Comparison of ENCODE assay signal across 12 cellular contexts in the genomic region with DNA sequence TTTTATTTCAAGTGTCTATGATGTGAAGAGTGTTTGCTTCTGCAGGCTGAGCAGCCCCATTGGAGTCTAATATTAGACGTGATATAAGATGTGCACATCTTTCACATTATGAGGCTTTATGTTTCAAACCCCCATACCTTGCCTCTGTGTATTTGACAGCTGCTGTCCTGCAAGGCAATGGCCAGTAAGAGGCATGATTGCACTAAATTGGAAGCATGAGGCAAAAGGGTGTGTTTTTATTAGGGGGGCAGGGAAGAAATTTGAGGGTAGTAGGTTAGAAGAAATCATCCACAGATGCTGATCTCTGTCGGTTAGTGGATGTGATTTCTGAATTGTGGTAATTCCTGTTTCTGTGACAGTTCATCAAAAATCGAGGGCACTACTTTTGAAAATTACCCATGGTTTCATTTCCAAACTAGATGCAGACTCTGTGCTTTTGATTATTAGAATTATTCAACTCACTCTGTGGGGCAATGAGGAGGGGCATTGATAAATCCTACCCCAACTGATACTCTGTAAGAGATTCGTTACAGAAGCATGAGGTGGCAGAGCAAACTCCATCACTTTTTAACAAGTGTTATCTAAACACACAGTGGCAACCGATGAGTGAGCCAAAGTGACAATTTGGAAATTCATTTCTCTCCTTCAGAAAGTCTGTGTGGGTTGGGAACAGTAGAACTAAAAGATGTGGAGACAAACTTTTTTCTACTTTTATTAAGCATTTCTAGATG.
A peak's percentile ranks its signal among the peaks of the same experiment; 100 is the strongest.
DNase-seq lines count a peak whose midpoint lies in the region; ATAC-seq and FAIRE-seq lines count a peak whose summit lies in the region.
"Had no signal": no experiment of that assay in that cellular context is flagged by ENCODE, and none has a peak within 500 bp of the region (broad histone marks: within the 10 kb centered on the region; RNA-seq: fewer than 3 reads in every experiment).

No MANE protein-coding gene starts in this region.

- ATAC-seq in right cardiac atrium: no peak
- no peak for ATAC-seq in left ventricle myocardium superior
- ATAC-seq in HG03159 (IDR thresholded peaks at IDR 0.05; ENCODE audit: unreplicated experiment): no peak
- ATAC-seq in HG03342 (IDR thresholded peaks at IDR 0.05; ENCODE audit: unreplicated experiment): no peak
- no peak for ATAC-seq in HG03520 (IDR thresholded peaks at IDR 0.05; ENCODE audit: unreplicated experiment)
- ATAC-seq: esophagus mucosa had no signal

- H3K4me1 ChIP-seq in right cardiac atrium (ENCODE audit: control insufficient read depth, insufficient read depth, low read length) (peaks cover 4% of the 10 kb centered on the region), SJCRH30 (0 out of 2 replicates have a peak, but pooled peaks cover 3% of the 10 kb centered on the region)

- H3K36me3 ChIP-seq in SJCRH30: no peaks in the 10 kb centered on the region

- WGBS in right cardiac atrium: 26% methylated on average over 5 of the region's 5 CpGs

- DNase-seq in right cardiac atrium: no peak
- DNase-seq in left ventricle myocardium superior: no peak
- peak; percentile 19 to 61 for DNase-seq in SJCRH30
- DNase-seq in globus pallidus (ENCODE audit: low spot score): peak; percentile 74
- DNase-seq in urothelium cell line (ENCODE audit: low spot score): peak; percentile 6
- DNase-seq: Calu3, left cardiac atrium, SHP77 had no signal

- H3K27me3 ChIP-seq in right cardiac atrium (ENCODE audit: control insufficient read depth, insufficient read depth) (no peaks in the 10 kb centered on the region), SJCRH30 (no peaks in the 10 kb centered on the region)

- H3K9me3 ChIP-seq in right cardiac atrium (ENCODE audit: control insufficient read depth, low read length) (no peaks in the 10 kb centered on the region), SJCRH30 (replicated peaks) (no peaks in the 10 kb centered on the region; the same call in 1 of the 2 replicates)

- no peak for FAIRE-seq in urothelium cell line (lab: Jason Lieb, UNC)

- intact Hi-C loops in right cardiac atrium (cut with DNase I): no loop called here
- intact Hi-C loops in left ventricle myocardium superior (cut with micrococcal nuclease): no loop called here

- H3K27ac ChIP-seq in right cardiac atrium (ENCODE audit: low read length) (no peak overlapping the region), SJCRH30 (no peak overlapping the region)

- H3K4me3 ChIP-seq in right cardiac atrium (ENCODE audit: low read length) (peak overlapping the region; percentile 27), SJCRH30 (no peak overlapping the region)

Comparison
In these comparisons a context has a peak if more than half of its experiments do, and no peak if none do; other contexts are left out.
1. DNase-seq: peak in SJCRH30 (2 of 2), globus pallidus (single experiment) and urothelium cell line (single experiment); none in right cardiac atrium (0 of 3) and left ventricle myocardium superior (single experiment).